Comparison of ENCODE assay signal across 26 cellular contexts in genomic region chrX:136598631-136599030, GRCh38. TPM values are rescaled to one million over a fixed set of nuclear protein-coding genes. Genes with fewer than 3 reads are reported as not detected.
DNase-seq lines count a peak whose midpoint lies in the region; ATAC-seq and TF ChIP-seq lines count a peak whose summit lies in the region.
"Had no signal": no experiment of that assay in that cellular context is flagged by ENCODE, and none has a peak within 500 bp of the region (broad histone marks: within the 10 kb centered on the region; RNA-seq: fewer than 3 reads in every experiment).

No MANE protein-coding gene starts in this region.

- H3K27ac Mint-ChIP-seq in T-helper 17 cell, result peak overlapping the region; percentile 85
- H3K27ac Mint-ChIP-seq in activated naive CD4-positive, alpha-beta T cell treated with anti-CD3 and anti-CD28 coated beads, Interleukin-2, amount 50 U/mL, for 24 hours, result peak overlapping the region; percentile 56
- no peak overlapping the region for H3K27ac Mint-ChIP-seq in stimulated activated naive B cell treated with anti-CD40 and anti-IgM and Interleukin-4, amounts not matched to agents 10 μg/mL and 1 μg/mL and 100 μg/mL, for 72 hours
- H3K27ac Mint-ChIP-seq in type B pancreatic cell, result no peak overlapping the region
- H3K27ac Mint-ChIP-seq: stimulated activated memory B cell treated with anti-CD40 and anti-IgM and Interleukin-4, amounts not matched to agents 10 μg/mL and 1 μg/mL and 100 μg/mL, for 72 hours had no signal

- TF ChIP-seq CTCF in omental fat pad (IDR thresholded peaks at IDR 0.05) (no peak), type B pancreatic cell (conservative IDR thresholded peaks at IDR 0.05) (no peak)

- H3K27me3 Mint-ChIP-seq in T-helper 17 cell, result no peaks in the 10 kb centered on the region
- no peaks in the 10 kb centered on the region for H3K27me3 Mint-ChIP-seq in activated naive CD4-positive, alpha-beta T cell treated with anti-CD3 and anti-CD28 coated beads, Interleukin-2, amount 50 U/mL, for 24 hours
- peaks cover 0 to 9% of the 10 kb centered on the region in 2 donors for H3K27me3 Mint-ChIP-seq in stimulated activated naive B cell treated with anti-CD40 and anti-IgM and Interleukin-4, amounts not matched to agents 10 μg/mL and 1 μg/mL and 100 μg/mL, for 72 hours
- no peaks in the 10 kb centered on the region for H3K27me3 Mint-ChIP-seq in type B pancreatic cell
- H3K27me3 Mint-ChIP-seq: stimulated activated memory B cell treated with anti-CD40 and anti-IgM and Interleukin-4, amounts not matched to agents 10 μg/mL and 1 μg/mL and 100 μg/mL, for 72 hours had no signal

- H3K4me1 Mint-ChIP-seq in T-helper 17 cell (peaks cover 47% of the 10 kb centered on the region), type B pancreatic cell (ENCODE audit: unreplicated experiment) (no peaks in the 10 kb centered on the region)
- peaks cover 31% of the 10 kb centered on the region for H3K4me1 Mint-ChIP-seq in activated naive CD4-positive, alpha-beta T cell treated with anti-CD3 and anti-CD28 coated beads, Interleukin-2, amount 50 U/mL, for 24 hours
- H3K4me1 Mint-ChIP-seq in stimulated activated naive B cell treated with anti-CD40 and anti-IgM and Interleukin-4, amounts not matched to agents 10 μg/mL and 1 μg/mL and 100 μg/mL, for 72 hours, result no peaks in the 10 kb centered on the region
- H3K4me1 Mint-ChIP-seq: IgD-negative memory B cell; stimulated activated memory B cell treated with anti-CD40 and anti-IgM and Interleukin-4, amounts not matched to agents 10 μg/mL and 1 μg/mL and 100 μg/mL, for 72 hours had no signal

- H3K4me3 Mint-ChIP-seq in T-helper 17 cell, result peak overlapping the region; percentile 73
- H3K4me3 Mint-ChIP-seq in activated naive CD4-positive, alpha-beta T cell treated with anti-CD3 and anti-CD28 coated beads, Interleukin-2, amount 50 U/mL, for 24 hours, result peak overlapping the region; percentile 46
- H3K4me3 Mint-ChIP-seq in stimulated activated naive B cell treated with anti-CD40 and anti-IgM and Interleukin-4, amounts not matched to agents 10 μg/mL and 1 μg/mL and 100 μg/mL, for 72 hours, result no peak overlapping the region
- H3K4me3 Mint-ChIP-seq in type B pancreatic cell, result no peak overlapping the region
- H3K4me3 Mint-ChIP-seq: IgD-negative memory B cell; stimulated activated memory B cell treated with anti-CD40 and anti-IgM and Interleukin-4, amounts not matched to agents 10 μg/mL and 1 μg/mL and 100 μg/mL, for 72 hours had no signal

- ATAC-seq in T-helper 17 cell (peak; percentile 87), omental fat pad (ENCODE audit: low FRiP score) (no peak)
- peak; percentile 20 to 25 for ATAC-seq in stimulated activated naive B cell treated with anti-CD40 and anti-IgM and Interleukin-4, amounts not matched to agents 10 μg/mL and 1 μg/mL and 100 μg/mL, for 72 hours (replicated peaks)
- ATAC-seq: GM12878; SK-N-SH treated with all-trans-retinoic acid at 6 μM for 48 hours; stimulated activated memory B cell treated with anti-CD40 and anti-IgM and Interleukin-4, amounts not matched to agents 10 μg/mL and 1 μg/mL and 100 μg/mL, for 72 hours had no signal

- no peak overlapping the region for H3K27ac ChIP-seq in substantia nigra (ENCODE audit: low read depth, low read length, poor library complexity, severe bottlenecking)
- H3K27ac ChIP-seq: esophagus squamous epithelium, upper lobe of left lung had no signal

- H3K9me3 ChIP-seq in T-helper 17 cell (ENCODE audit: control insufficient read depth, low read length, poor library complexity, severe bottlenecking), result no peaks in the 10 kb centered on the region
- H3K9me3 ChIP-seq: esophagus squamous epithelium, upper lobe of left lung had no signal

- DNase-seq in stimulated activated CD4-positive, alpha-beta T cell treated with anti-CD3 and anti-CD28 coated beads, Interleukin-15, amount 100 ng/mL, for 24 hours, result peak; percentile 52
- DNase-seq in stimulated activated CD4-positive, alpha-beta T cell treated with anti-CD3 and anti-CD28 coated beads, Interleukin-12 subunit alpha, Interleukin-12 subunit beta, amount 100 ng/mL, for 4 hours, result no peak
- DNase-seq in T-helper 17 cell (peak in 1 of 3 donors; percentile 33), omental fat pad (ENCODE audit: low spot score) (no peak), type B pancreatic cell (ENCODE audit: extremely low spot score, unreplicated experiment) (no peak), substantia nigra (lab: John Stamatoyannopoulos, UW) (no peak)
- no peak for DNase-seq in stimulated activated naive B cell treated with anti-CD40 and anti-IgM and Interleukin-4, amounts not matched to agents 10 μg/mL and 1 μg/mL and 100 μg/mL, for 72 hours
- DNase-seq: CD8-positive, alpha-beta memory T cell; DMS53; effector CD4-positive, alpha-beta T cell; esophagus squamous epithelium; GOT3; kidney glomerular epithelial cell; NCI-H1436 treated with DMSO at 0.1 percent for 48 hours; NCI-H2171; NCI-H526 treated with DMSO at 0.1 percent for 48 hours; nucleus accumbens; retina; upper lobe of left lung had no signal

- no peaks in the 10 kb centered on the region for H3K36me3 Mint-ChIP-seq in T-helper 17 cell (ENCODE audit: low read depth)
- peaks cover 1% of the 10 kb centered on the region for H3K36me3 Mint-ChIP-seq in activated naive CD4-positive, alpha-beta T cell treated with anti-CD3 and anti-CD28 coated beads, Interleukin-2, amount 50 U/mL, for 24 hours
- no peaks in the 10 kb centered on the region for H3K36me3 Mint-ChIP-seq in stimulated activated naive B cell treated with anti-CD40 and anti-IgM and Interleukin-4, amounts not matched to agents 10 μg/mL and 1 μg/mL and 100 μg/mL, for 72 hours
- no peaks in the 10 kb centered on the region for H3K36me3 Mint-ChIP-seq in type B pancreatic cell
- H3K36me3 Mint-ChIP-seq: CD8-positive, alpha-beta memory T cell; IgD-negative memory B cell; stimulated activated memory B cell treated with anti-CD40 and anti-IgM and Interleukin-4, amounts not matched to agents 10 μg/mL and 1 μg/mL and 100 μg/mL, for 72 hours had no signal

- H3K9me3 Mint-ChIP-seq in activated naive CD4-positive, alpha-beta T cell treated with anti-CD3 and anti-CD28 coated beads, Interleukin-2, amount 50 U/mL, for 24 hours, result no peaks in the 10 kb centered on the region
- no peaks in the 10 kb centered on the region for H3K9me3 Mint-ChIP-seq in stimulated activated naive B cell treated with anti-CD40 and anti-IgM and Interleukin-4, amounts not matched to agents 10 μg/mL and 1 μg/mL and 100 μg/mL, for 72 hours
- peaks cover 9% of the 10 kb centered on the region for H3K9me3 Mint-ChIP-seq in type B pancreatic cell
- H3K9me3 Mint-ChIP-seq: CD8-positive, alpha-beta memory T cell; IgD-negative memory B cell; stimulated activated memory B cell treated with anti-CD40 and anti-IgM and Interleukin-4, amounts not matched to agents 10 μg/mL and 1 μg/mL and 100 μg/mL, for 72 hours had no signal

RNA-seq across cellular contexts. Expression of gene CD40LG, which starts 49.3 kb away (rescaled TPM):
- 10 to 100 TPM; 34.8 to 60.7 TPM for total RNA-seq in T-helper 17 cell
- total RNA-seq in omental fat pad, result 1 to 10 TPM in 1 of 4 donors, under 1 TPM in 2, not detected in 1; 0.36 to 1.4 (median 0.50) TPM
- not detected in 2 replicates for total RNA-seq in type B pancreatic cell (ENCODE audit: low replicate concordance)
- total RNA-seq: cerebellum, lung microvascular endothelial cell had no signal

Comparison
In these comparisons a context has a peak if more than half of its experiments do, and no peak if none do; other contexts are left out.
1. H3K27ac Mint-ChIP-seq: peak in T-helper 17 cell (single experiment) and activated naive CD4-positive, alpha-beta T cell treated with anti-CD3 and anti-CD28 coated beads, Interleukin-2, amount 50 U/mL, for 24 hours (single experiment); none in stimulated activated naive B cell treated with anti-CD40 and anti-IgM and Interleukin-4, amounts not matched to agents 10 μg/mL and 1 μg/mL and 100 μg/mL, for 72 hours (single experiment) and type B pancreatic cell (single experiment).
2. H3K4me3 Mint-ChIP-seq: peak in T-helper 17 cell (single experiment) and activated naive CD4-positive, alpha-beta T cell treated with anti-CD3 and anti-CD28 coated beads, Interleukin-2, amount 50 U/mL, for 24 hours (single experiment); none in stimulated activated naive B cell treated with anti-CD40 and anti-IgM and Interleukin-4, amounts not matched to agents 10 μg/mL and 1 μg/mL and 100 μg/mL, for 72 hours (0 of 2) and type B pancreatic cell (single experiment).
3. RNA of gene CD40LG, which starts 49.3 kb away (total RNA-seq): 34.8 to 60.7 TPM in T-helper 17 cell; 0.36 to 1.4 TPM in omental fat pad and not detected in type B pancreatic cell; every median in the first group is over 10 times any median in the second.